ENCODE assay signal across 28 cellular contexts in the genomic region with DNA sequence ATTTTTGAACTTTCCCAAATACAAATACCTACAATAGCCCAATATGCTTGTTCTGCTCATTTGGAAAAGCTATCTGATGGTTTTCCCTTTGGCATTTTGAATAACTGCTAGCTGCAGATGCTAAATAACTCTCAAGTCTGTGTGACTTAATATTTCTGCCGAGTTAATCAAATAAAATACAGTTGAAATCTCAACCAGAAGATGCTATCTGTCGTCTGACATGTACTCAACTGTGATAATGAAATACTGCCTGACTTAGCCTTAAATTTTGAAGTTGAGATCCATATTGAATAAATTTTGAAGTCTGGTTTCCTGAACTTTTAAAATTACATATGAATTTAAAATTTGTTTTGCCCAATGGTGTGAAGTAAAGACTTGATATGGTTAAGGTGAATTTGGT.
"Had no signal": no experiment of that assay in that cellular context is flagged by ENCODE, and none has a peak within 500 bp of the region (broad histone marks: within the 10 kb centered on the region; RNA-seq: fewer than 3 reads in every experiment).

No MANE protein-coding gene starts in this region.

- H3K36me3 Mint-ChIP-seq: naive thymus-derived CD8-positive, alpha-beta T cell; natural killer cell treated with Interleukin-12 subunit alpha and Interleukin-12 subunit beta and Interleukin-15 and Interleukin-18, amount 100 ng/mL, for 72 hours; stimulated activated effector memory CD8-positive, alpha-beta T cell treated with anti-CD3 and anti-CD28 coated beads, Interleukin-12 subunit alpha, Interleukin-12 subunit beta, amount 100 ng/mL, for 72 hours; stimulated activated naive B cell treated with anti-CD40 and anti-IgM and Interleukin-4, amounts not matched to agents 10 μg/mL and 1 μg/mL and 100 μg/mL, for 72 hours had no signal

- H3K9me3 Mint-ChIP-seq: naive thymus-derived CD8-positive, alpha-beta T cell; natural killer cell treated with Interleukin-12 subunit alpha and Interleukin-12 subunit beta and Interleukin-15 and Interleukin-18, amount 100 ng/mL, for 72 hours; nephron progenitor cell; neural crest cell; stimulated activated effector memory CD8-positive, alpha-beta T cell treated with anti-CD3 and anti-CD28 coated beads, Interleukin-12 subunit alpha, Interleukin-12 subunit beta, amount 100 ng/mL, for 72 hours; stimulated activated naive B cell treated with anti-CD40 and anti-IgM and Interleukin-4, amounts not matched to agents 10 μg/mL and 1 μg/mL and 100 μg/mL, for 72 hours; stimulated activated naive CD8-positive, alpha-beta T cell treated with anti-CD3 and anti-CD28 coated beads, Interleukin-15, Interleukin-2, amounts not matched to agents 100 ng/mL and 50 ng/mL, for 24 hours had no signal

- ATAC-seq: naive thymus-derived CD8-positive, alpha-beta T cell; natural killer cell treated with Interleukin-12 subunit alpha and Interleukin-12 subunit beta and Interleukin-15 and Interleukin-18, amount 100 ng/mL, for 72 hours; pancreas; right cardiac atrium; right lobe of liver; stimulated activated effector memory CD8-positive, alpha-beta T cell treated with anti-CD3 and anti-CD28 coated beads, Interleukin-12 subunit alpha, Interleukin-12 subunit beta, amount 100 ng/mL, for 72 hours; stimulated activated naive B cell treated with anti-CD40 and anti-IgM and Interleukin-4, amounts not matched to agents 10 μg/mL and 1 μg/mL and 100 μg/mL, for 72 hours had no signal

- H3K4me1 Mint-ChIP-seq: naive thymus-derived CD8-positive, alpha-beta T cell; nephron progenitor cell; neural crest cell; stimulated activated effector memory CD8-positive, alpha-beta T cell treated with anti-CD3 and anti-CD28 coated beads, Interleukin-12 subunit alpha, Interleukin-12 subunit beta, amount 100 ng/mL, for 72 hours; stimulated activated naive B cell treated with anti-CD40 and anti-IgM and Interleukin-4, amounts not matched to agents 10 μg/mL and 1 μg/mL and 100 μg/mL, for 72 hours had no signal

- H3K4me1 ChIP-seq: prostate gland, right lobe of liver, sigmoid colon, stomach, tibial nerve, upper lobe of left lung, vagina had no signal

- H3K4me3 Mint-ChIP-seq: naive thymus-derived CD8-positive, alpha-beta T cell; natural killer cell treated with Interleukin-12 subunit alpha and Interleukin-12 subunit beta and Interleukin-15 and Interleukin-18, amount 100 ng/mL, for 72 hours; nephron progenitor cell; neural crest cell; stimulated activated effector memory CD8-positive, alpha-beta T cell treated with anti-CD3 and anti-CD28 coated beads, Interleukin-12 subunit alpha, Interleukin-12 subunit beta, amount 100 ng/mL, for 72 hours; stimulated activated naive B cell treated with anti-CD40 and anti-IgM and Interleukin-4, amounts not matched to agents 10 μg/mL and 1 μg/mL and 100 μg/mL, for 72 hours; stimulated activated naive CD8-positive, alpha-beta T cell treated with anti-CD3 and anti-CD28 coated beads, Interleukin-15, Interleukin-2, amounts not matched to agents 100 ng/mL and 50 ng/mL, for 24 hours had no signal

- H3K27ac ChIP-seq: neutrophil, pancreas, prostate gland, right lobe of liver, sigmoid colon, stomach, thoracic aorta, thyroid gland, tibial nerve, upper lobe of left lung, vagina had no signal

- H3K27me3 ChIP-seq: neutrophil, pancreas, right lobe of liver, sigmoid colon, stomach, thyroid gland, tibial nerve, upper lobe of left lung, vagina had no signal

- H3K9me3 ChIP-seq: neutrophil, pancreas, prostate gland, right lobe of liver, sigmoid colon, stomach, thoracic aorta, thyroid gland, tibial nerve, upper lobe of left lung, vagina had no signal

- DNase-seq: naive thymus-derived CD8-positive, alpha-beta T cell; nephron progenitor cell; nucleus accumbens; pancreas; right cardiac atrium; right lobe of liver; sigmoid colon; small intestine; stimulated activated CD4-positive, alpha-beta T cell treated with anti-CD3 and anti-CD28 coated beads, Interleukin-15, amount 100 ng/mL, for 24 hours; stimulated activated CD4-positive, alpha-beta T cell treated with anti-CD3 and anti-CD28 coated beads, Interleukin-2, amount 100 ng/mL, for 24 hours; stimulated activated CD4-positive, alpha-beta T cell treated with anti-CD3 and anti-CD28 coated beads, Interleukin-2, amount 100 ng/mL, for 48 hours; stimulated activated CD4-positive, alpha-beta T cell treated with anti-CD3 and anti-CD28 coated beads, Interleukin-4, amount 100 ng/mL, for 24 hours; stimulated activated naive B cell treated with anti-CD40 and anti-IgM and Interleukin-4, amounts not matched to agents 10 μg/mL and 1 μg/mL and 100 μg/mL, for 72 hours; stimulated activated naive CD4-positive, alpha-beta T cell treated with Interleukin-2 at 50 U/mL for 16 hours; stomach; thyroid gland; trophoblast cell; upper lobe of left lung had no signal

- H3K36me3 ChIP-seq: neutrophil, pancreas, prostate gland, right lobe of liver, sigmoid colon, stomach, thoracic aorta, thyroid gland, tibial nerve, upper lobe of left lung, vagina had no signal

- H3K27ac Mint-ChIP-seq: naive thymus-derived CD8-positive, alpha-beta T cell; natural killer cell treated with Interleukin-12 subunit alpha and Interleukin-12 subunit beta and Interleukin-15 and Interleukin-18, amount 100 ng/mL, for 72 hours; nephron progenitor cell; stimulated activated effector memory CD8-positive, alpha-beta T cell treated with anti-CD3 and anti-CD28 coated beads, Interleukin-12 subunit alpha, Interleukin-12 subunit beta, amount 100 ng/mL, for 72 hours; stimulated activated naive B cell treated with anti-CD40 and anti-IgM and Interleukin-4, amounts not matched to agents 10 μg/mL and 1 μg/mL and 100 μg/mL, for 72 hours; stimulated activated naive CD8-positive, alpha-beta T cell treated with anti-CD3 and anti-CD28 coated beads, Interleukin-15, Interleukin-2, amounts not matched to agents 100 ng/mL and 50 ng/mL, for 24 hours had no signal

- FAIRE-seq: pancreas, small intestine, urothelium cell line had no signal

- H3K4me3 ChIP-seq: pancreas, prostate gland, right lobe of liver, sigmoid colon, stomach, thoracic aorta, thyroid gland, tibial nerve, upper lobe of left lung, vagina had no signal
